ENCODE assay signal across 12 cellular contexts in genomic region chr21:37034394-37034793, GRCh38. TPM values are rescaled to one million over a fixed set of nuclear protein-coding genes. Genes with fewer than 3 reads are reported as not detected.
"Had no signal": no experiment of that assay in that cellular context is flagged by ENCODE, and none has a peak within 500 bp of the region (broad histone marks: within the 10 kb centered on the region; RNA-seq: fewer than 3 reads in every experiment).

No MANE protein-coding gene starts in this region.

RNA-seq across cellular contexts. Expression of gene RIPPLY3, which starts 27.9 kb away (rescaled TPM):
- total RNA-seq: left cardiac atrium; left lobe of liver; left ventricle myocardium inferior; left ventricle myocardium superior; lower leg skin; lung microvascular endothelial cell; mesenteric fat pad; mononuclear cell; mucosa of descending colon; myocyte; naive thymus-derived CD4-positive, alpha-beta T cell had no signal
- polyA plus RNA-seq: immature natural killer cell; naive thymus-derived CD4-positive, alpha-beta T cell had no signal
